In the genomic region with DNA sequence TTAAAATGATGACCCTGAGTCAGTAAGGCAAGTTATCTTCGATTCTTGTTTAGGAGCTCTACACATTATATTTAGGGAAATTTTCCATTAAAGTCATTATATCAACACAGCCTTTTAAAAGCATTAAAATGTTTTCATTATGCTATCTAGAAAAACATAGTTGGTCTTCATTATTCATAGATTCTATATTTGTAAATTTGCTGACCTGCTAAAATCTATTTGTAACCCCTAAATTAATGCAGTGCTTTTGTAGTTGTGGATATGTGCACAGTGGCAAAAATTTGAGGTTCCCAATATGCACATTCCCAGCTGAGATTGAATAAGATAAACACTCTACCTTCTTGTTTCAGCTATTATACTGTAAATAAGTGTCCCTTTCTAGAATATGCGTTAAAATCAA, we compare ENCODE assay signal across 28 cellular contexts.
"Had no signal": no experiment of that assay in that cellular context is flagged by ENCODE, and none has a peak within 500 bp of the region (broad histone marks: within the 10 kb centered on the region; RNA-seq: fewer than 3 reads in every experiment).

No MANE protein-coding gene starts in this region.

- DNase-seq: natural killer cell; occipital lobe; ovary; posterior cingulate gyrus; psoas muscle; spleen; stimulated activated CD4-positive, alpha-beta T cell treated with anti-CD3 and anti-CD28 coated beads, Interleukin-12 subunit alpha, Interleukin-12 subunit beta, amount 100 ng/mL, for 4 hours; stimulated activated CD4-positive, alpha-beta T cell treated with anti-CD3 and anti-CD28 coated beads, Interleukin-1b, Interleukin-23, amount 100 ng/mL, for 48 hours; stimulated activated CD4-positive, alpha-beta T cell treated with anti-CD3 and anti-CD28 coated beads, Interleukin-4, amount 100 ng/mL, for 1 hour; stimulated activated CD4-positive, alpha-beta T cell treated with anti-CD3 and anti-CD28 coated beads, Interleukin-4, amount 100 ng/mL, for 4 hours; stimulated activated CD8-positive, alpha-beta memory T cell treated with anti-CD3 and anti-CD28 coated beads, Interleukin-4, amount 100 ng/mL, for 48 hours; stimulated activated naive CD4-positive, alpha-beta T cell; stimulated activated naive CD8-positive, alpha-beta T cell treated with anti-CD3 and anti-CD28 coated beads, Interleukin-15, amount 100 ng/mL, for 72 hours; stimulated activated naive CD8-positive, alpha-beta T cell treated with anti-CD3 and anti-CD28 coated beads, Interleukin-15, Interleukin-2, amounts not matched to agents 100 U/mL and 50 U/mL, for 24 hours; substantia nigra; testis; tibial artery; transverse colon; upper lobe of right lung; uterus had no signal

- H3K9ac ChIP-seq: neural progenitor cell, parathyroid adenoma had no signal

- H3K79me2 ChIP-seq: parathyroid adenoma had no signal

- H3K36me3 ChIP-seq: neural progenitor cell, ovary, suprapubic skin, tibial artery, transverse colon, uterus had no signal

- H3K9me3 ChIP-seq: ovary, psoas muscle, suprapubic skin, testis, tibial artery, transverse colon, upper lobe of right lung, uterus had no signal

- H3K27me3 ChIP-seq: neural progenitor cell, ovary, spleen, suprapubic skin, testis, tibial artery, transverse colon, upper lobe of right lung, uterus had no signal

- H2AFZ ChIP-seq: neural progenitor cell, parathyroid adenoma had no signal

- H3K4me1 ChIP-seq: neural progenitor cell, parathyroid adenoma, psoas muscle, spleen, suprapubic skin, testis, transverse colon, upper lobe of right lung, uterus had no signal

- H3K4me3 ChIP-seq: neural progenitor cell, ovary, psoas muscle, skin epidermis, smooth muscle cell, spleen, suprapubic skin, testis, tibial artery, transverse colon, upper lobe of right lung, uterus had no signal

- H3K27ac ChIP-seq: neural progenitor cell, ovary, parathyroid adenoma, psoas muscle, skin epidermis, spleen, suprapubic skin, testis, tibial artery, transverse colon, upper lobe of right lung, uterus had no signal

- H3K4me2 ChIP-seq: neural progenitor cell, smooth muscle cell had no signal

- ATAC-seq: natural killer cell; psoas muscle; right cardiac atrium; sciatic nerve; stimulated activated memory B cell treated with anti-CD40 and anti-IgM and Interleukin-4, amounts not matched to agents 10 μg/mL and 1 μg/mL and 100 μg/mL, for 72 hours; stimulated activated naive CD8-positive, alpha-beta T cell treated with anti-CD3 and anti-CD28 coated beads, Interleukin-15, amount 100 ng/mL, for 72 hours; stimulated activated naive CD8-positive, alpha-beta T cell treated with anti-CD3 and anti-CD28 coated beads, Interleukin-15, Interleukin-2, amounts not matched to agents 100 U/mL and 50 U/mL, for 24 hours; upper lobe of right lung had no signal
